8 cellular contexts compared by ENCODE assay signal in genomic region chr1:39409055-39409816, GRCh38.
DNase-seq lines count a peak whose midpoint lies in the region; ATAC-seq, FAIRE-seq and TF ChIP-seq lines count a peak whose summit lies in the region.

No MANE protein-coding gene starts in this region.

- H3K9me3 Mint-ChIP-seq in astrocyte (ENCODE audit: unreplicated experiment) = no peaks in the 10 kb centered on the region

- peak overlapping the region; percentile 38 for H3K27ac Mint-ChIP-seq in astrocyte (ENCODE audit: unreplicated experiment)

- H3K9me3 ChIP-seq in DND-41 (ENCODE audit: insufficient read depth, low read length, severe bottlenecking) = no peaks in the 10 kb centered on the region
- H3K9me3 ChIP-seq in astrocyte (ENCODE audit: insufficient read depth, low read depth, low read length) = no peaks in the 10 kb centered on the region
- H3K9me3 ChIP-seq in right cardiac atrium (ENCODE audit: control insufficient read depth, low read length) = no peaks in the 10 kb centered on the region
- no peaks in the 10 kb centered on the region for H3K9me3 ChIP-seq in prostate gland

- peak overlapping the region; percentile 75 for H2AFZ ChIP-seq in DND-41 (ENCODE audit: low read depth, low read length)
- H2AFZ ChIP-seq in astrocyte (ENCODE audit: low read depth, low read length) = no peak overlapping the region

- peak overlapping the region; percentile 96 for H3K4me2 ChIP-seq in DND-41 (ENCODE audit: insufficient read depth, low read length)
- H3K4me2 ChIP-seq in astrocyte (ENCODE audit: low read length) = peak overlapping the region; percentile 96

- H3K27me3 ChIP-seq in DND-41 (ENCODE audit: insufficient read depth, low read length, poor library complexity) (no peaks in the 10 kb centered on the region), astrocyte (ENCODE audit: insufficient read depth, low read length) (no peaks in the 10 kb centered on the region), right cardiac atrium (ENCODE audit: control insufficient read depth, insufficient read depth) (no peaks in the 10 kb centered on the region), prostate gland (replicated peaks; ENCODE audit: insufficient read depth) (no peaks in the 10 kb centered on the region)

- H3K79me2 ChIP-seq in DND-41 (ENCODE audit: insufficient read depth, low read length) (peaks cover 55% of the 10 kb centered on the region), astrocyte (ENCODE audit: insufficient read depth, low read length) (peaks cover 89% of the 10 kb centered on the region)

- peak overlapping the region; percentile 96 for H3K9ac ChIP-seq in DND-41 (ENCODE audit: low read depth, low read length)
- H3K9ac ChIP-seq in astrocyte (ENCODE audit: low read length) = peak overlapping the region; percentile 82

- peaks cover 5% of the 10 kb centered on the region for H3K36me3 Mint-ChIP-seq in astrocyte (ENCODE audit: low read depth, unreplicated experiment)

- intact Hi-C loops in right cardiac atrium (cut with DNase I) (no loop called here), prostate gland (cut with DNase I) (loop anchor here (5.0 kb wide), 2 partner anchors 142 to 217 kb away; no protein-coding TSS in a partner anchor)

- H3K4me3 ChIP-seq in DND-41 (ENCODE audit: low read depth in 1 of 2, low read length in 2 of 2) (peak overlapping the region; percentile 70 to 72), astrocyte (ENCODE audit: insufficient read depth, low read depth, low read length) (peak overlapping the region; percentile 83), right cardiac atrium (ENCODE audit: low read length) (peak overlapping the region; percentile 80), prostate gland (peak overlapping the region; percentile 71 to 79)

- H3K4me1 ChIP-seq in DND-41 (ENCODE audit: insufficient read depth, low read length) (peaks cover 56% of the 10 kb centered on the region), astrocyte (ENCODE audit: insufficient read depth, low read length) (peaks cover 80% of the 10 kb centered on the region), right cardiac atrium (ENCODE audit: control insufficient read depth, insufficient read depth, low read length) (peaks cover 16% of the 10 kb centered on the region), prostate gland (replicated peaks) (peaks cover 19% of the 10 kb centered on the region)

- no peak for FAIRE-seq in astrocyte (lab: Jason Lieb, UNC)

- WGBS in right cardiac atrium = 1% methylated on average over 71 of the region's 71 CpGs
- 0% methylated on average over 18 of the region's 71 CpGs for WGBS in prostate gland

- DNase-seq in DND-41 = peak; percentile 65
- DNase-seq in NCI-H2107 treated with DMSO at 0.1 percent for 48 hours (lab: John Stamatoyannopoulos, UW; ENCODE audit: unreplicated experiment) = peak; percentile 96
- DNase-seq in astrocyte (ENCODE audit: low read depth) = no peak
- peak; percentile 66 to 85 (median 77) for DNase-seq in right cardiac atrium
- DNase-seq in prostate gland (ENCODE audit: low spot score) = no peak
- DNase-seq in amniotic stem cell (lab: John Stamatoyannopoulos, UW) = no peak
- DNase-seq in GM10248 (ENCODE audit: extremely low spot score) = no peak

- peak overlapping the region; percentile 82 for H3K4me3 Mint-ChIP-seq in astrocyte (ENCODE audit: unreplicated experiment)

- H3K4me1 Mint-ChIP-seq in astrocyte (ENCODE audit: low read depth, unreplicated experiment) = peaks cover 65% of the 10 kb centered on the region

- H3K27me3 Mint-ChIP-seq in astrocyte (ENCODE audit: low read depth, unreplicated experiment) = no peaks in the 10 kb centered on the region

- H3K36me3 ChIP-seq in DND-41 (ENCODE audit: insufficient read depth, low read length) = peaks cover 35% of the 10 kb centered on the region
- H3K36me3 ChIP-seq in astrocyte (ENCODE audit: insufficient read depth, low read length) = peaks cover 7% of the 10 kb centered on the region
- H3K36me3 ChIP-seq in prostate gland = no peaks in the 10 kb centered on the region

- ATAC-seq in DND-41 (ENCODE audit: insufficient read depth, low read depth) (peak; percentile 23), GM21737 (IDR thresholded peaks at IDR 0.05; ENCODE audit: unreplicated experiment) (peak; percentile 18), right cardiac atrium (peak; percentile 10 to 31)

- CTCF ChIA-PET in GM10248 (lab: Yijun Ruan, JAX) = interaction anchor here (1.1 to 5.5 kb wide), 11 partner anchors 9 to 311 kb away, joined by 3 to 33 read pairs (median 10); no protein-coding TSS in a partner anchor

- H3K27ac ChIP-seq in DND-41 (ENCODE audit: low read length) (peak overlapping the region; percentile 74), astrocyte (ENCODE audit: low read depth, low read length) (peak overlapping the region; percentile 67), right cardiac atrium (ENCODE audit: low read length) (peak overlapping the region; percentile 86), prostate gland (peak overlapping the region; percentile 90 to 93)

- H4K20me1 ChIP-seq in DND-41 (ENCODE audit: insufficient read depth, low read length) (peaks cover 38% of the 10 kb centered on the region), astrocyte (ENCODE audit: insufficient read depth, low read length) (peaks cover 45% of the 10 kb centered on the region)

- POLR2A ChIA-PET in GM10248 (lab: Yijun Ruan, JAX) = no interaction called here

- TF ChIP-seq POLR2A in prostate gland (IDR thresholded peaks at IDR 0.05) = peak; percentile 35

- no peak for TF ChIP-seq CTCF in DND-41 (IDR thresholded peaks at IDR 0.05; ENCODE audit: borderline replicate concordance, extremely low read depth, low read length, poor library complexity, severe bottlenecking)
- TF ChIP-seq CTCF in astrocyte (IDR thresholded peaks at IDR 0.05; ENCODE audit: insufficient read depth, low read depth, low read length) = no peak
- peak in 2 of 4 experiments; percentile 4 to 15 for TF ChIP-seq CTCF in prostate gland (IDR thresholded peaks at IDR 0.05)
- no peak for TF ChIP-seq CTCF in GM10248 (IDR thresholded peaks at IDR 0.05; ENCODE audit: control extremely low read depth, extremely low read depth, low read depth, missing control alignments)

Comparison
In these comparisons a context has a peak if more than half of its experiments do, and no peak if none do; other contexts are left out.
1. DNase-seq: peak in DND-41 (single experiment), NCI-H2107 treated with DMSO at 0.1 percent for 48 hours (single experiment) and right cardiac atrium (3 of 3); none in astrocyte (single experiment), prostate gland (single experiment), amniotic stem cell (single experiment) and GM10248 (single experiment).
2. Peak in every context shown above with its lines, with median percentiles within 50 percentile points of each other: ATAC-seq, H3K27ac ChIP-seq and H3K4me3 ChIP-seq.